8 cellular contexts compared by ENCODE assay signal in genomic region chr20:1782181-1782580, GRCh38.
"Had no signal": no experiment of that assay in that cellular context is flagged by ENCODE, and none has a peak within 500 bp of the region (broad histone marks: within the 10 kb centered on the region; RNA-seq: fewer than 3 reads in every experiment).

No MANE protein-coding gene starts in this region.

- DNase-seq: H9, HCEC 1CT, KBM-7 had no signal

- H3K4me2 ChIP-seq: GM23338 had no signal

- FAIRE-seq: H1, H54, HTR-8/SVneo had no signal

- H3K4me3 Mint-ChIP-seq: GM23338, H9, IgD-negative memory B cell had no signal

- H3K9me3 Mint-ChIP-seq: GM23338, H9, IgD-negative memory B cell had no signal

- H3K27ac Mint-ChIP-seq: GM23338, IgD-negative memory B cell had no signal

- H3K4me3 ChIP-seq: GM23338 had no signal

- H2AFZ ChIP-seq: GM23338 had no signal

- ATAC-seq: GM23338 had no signal
